8 cellular contexts compared by ENCODE assay signal in genomic region chr15:91886878-91887277, GRCh38.
"Had no signal": no experiment of that assay in that cellular context is flagged by ENCODE, and none has a peak within 500 bp of the region (broad histone marks: within the 10 kb centered on the region; RNA-seq: fewer than 3 reads in every experiment).

No MANE protein-coding gene starts in this region.

- H3K4me3 ChIP-seq: ascending aorta, cardiac muscle cell, gastroesophageal sphincter had no signal

- H3K9me3 ChIP-seq: ascending aorta, gastroesophageal sphincter had no signal

- H3K27ac ChIP-seq: ascending aorta, cardiac muscle cell had no signal

- DNase-seq: activated CD4-positive, alpha-beta memory T cell treated with anti-CD3 and anti-CD28 coated beads for 36 hours; activated T-cell treated with anti-CD3 and anti-CD28 coated beads, Interleukin-2, amount 50 U/mL, for 48 hours; cortex of kidney; T-helper 9 cell; trophoblast cell had no signal

- H3K27me3 ChIP-seq: ascending aorta, cardiac muscle cell, gastroesophageal sphincter had no signal

- H3K36me3 ChIP-seq: ascending aorta, cardiac muscle cell, gastroesophageal sphincter had no signal
